ENCODE assay signal across 13 cellular contexts in genomic region chr20:32516985-32517873, GRCh38.
DNase-seq lines count a peak whose midpoint lies in the region; FAIRE-seq and TF ChIP-seq lines count a peak whose summit lies in the region.
"Had no signal": no experiment of that assay in that cellular context is flagged by ENCODE, and none has a peak within 500 bp of the region (broad histone marks: within the 10 kb centered on the region; RNA-seq: fewer than 3 reads in every experiment).

No MANE protein-coding gene starts in this region.

- no peak for TF ChIP-seq POLR2A in H54 (IDR thresholded peaks at IDR 0.05; ENCODE audit: low read depth, low read length)

- H3K4me1 ChIP-seq in kidney (ENCODE audit: control insufficient read depth in 1 of 2, insufficient read depth in 1 of 2, low read depth in 1 of 2, low read length in 2 of 2) (peaks cover 3 to 10% of the 10 kb centered on the region in 2 donors), smooth muscle cell (ENCODE audit: low read depth) (no peaks in the 10 kb centered on the region)

- TF ChIP-seq CTCF in kidney (IDR thresholded peaks at IDR 0.05; ENCODE audit: borderline replicate concordance, extremely low read depth, insufficient read depth) (no peak), smooth muscle cell (IDR thresholded peaks at IDR 0.05; ENCODE audit: borderline replicate concordance, insufficient read depth, poor library complexity, severe bottlenecking) (no peak)

- peaks cover 3% of the 10 kb centered on the region for H4K20me1 ChIP-seq in smooth muscle cell (ENCODE audit: low read depth)

- no peak overlapping the region for H3K4me3 ChIP-seq in kidney (ENCODE audit: low read length in 2 of 2)
- H3K4me3 ChIP-seq in smooth muscle cell, result no peak overlapping the region
- no peak overlapping the region for H3K4me3 ChIP-seq in MG63

- WGBS in smooth muscle cell (ENCODE audit: low lambda C conversion rate), result 59% methylated on average over 14 of the region's 14 CpGs

- H3K9me3 ChIP-seq in kidney (ENCODE audit: control insufficient read depth in 1 of 2, low read length in 2 of 2) (no peaks in the 10 kb centered on the region), smooth muscle cell (replicated peaks; ENCODE audit: low read depth) (no peaks in the 10 kb centered on the region), MG63 (no peaks in the 10 kb centered on the region)

- DNase-seq in NCI-H526 (lab: John Stamatoyannopoulos, UW) (peak; percentile 33 to 37), NCI-H526 treated with DMSO at 0.1 percent for 48 hours (lab: John Stamatoyannopoulos, UW) (no peak), kidney (peak; percentile 68), smooth muscle cell (lab: John Stamatoyannopoulos, UW; ENCODE audit: unreplicated experiment) (no peak), MG63 (no peak), H54 (ENCODE audit: insufficient read length, low spot score) (no peak), T-helper 1 cell (no peak)
- DNase-seq: amniotic stem cell; effector memory CD4-positive, alpha-beta T cell; KBM-7; RPMI8226 had no signal

- H3K36me3 ChIP-seq in kidney (ENCODE audit: control insufficient read depth in 1 of 2, insufficient read depth in 2 of 2, low read length in 2 of 2) (no peaks in the 10 kb centered on the region), smooth muscle cell (ENCODE audit: low read depth) (no peaks in the 10 kb centered on the region), MG63 (no peaks in the 10 kb centered on the region)

- no peak overlapping the region for H3K4me2 ChIP-seq in smooth muscle cell

- H3K27ac ChIP-seq in angular gyrus (ENCODE audit: low read depth, low read length), result peak overlapping the region; percentile 66
- peak overlapping the region in 1 of 2 donors; percentile 43 for H3K27ac ChIP-seq in kidney (ENCODE audit: low read depth in 2 of 2, low read length in 2 of 2)
- H3K27ac ChIP-seq in smooth muscle cell (ENCODE audit: low read depth), result no peak overlapping the region

- no peaks in the 10 kb centered on the region for H3F3A ChIP-seq in smooth muscle cell (ENCODE audit: low read depth)

- peak overlapping the region; percentile 13 for H2AFZ ChIP-seq in smooth muscle cell (ENCODE audit: low read depth)

- FAIRE-seq in kidney (lab: Jason Lieb, UNC) (no peak), H54 (lab: Jason Lieb, UNC) (no peak)
- FAIRE-seq: A204.1 had no signal

- H3K27me3 ChIP-seq in smooth muscle cell (ENCODE audit: low read depth) (no peaks in the 10 kb centered on the region), MG63 (no peaks in the 10 kb centered on the region)

- H3K9ac ChIP-seq in kidney (ENCODE audit: low read length in 2 of 2) (no peak overlapping the region), smooth muscle cell (ENCODE audit: low read depth) (no peak overlapping the region)

- intact Hi-C loops in kidney (cut with DNase I), result no loop called here

- H3K79me2 ChIP-seq in smooth muscle cell (ENCODE audit: low read depth), result no peaks in the 10 kb centered on the region

Comparison
In these comparisons a context has a peak if more than half of its experiments do, and no peak if none do; other contexts are left out.
1. DNase-seq: peak in NCI-H526 (2 of 2) and kidney (single experiment); none in NCI-H526 treated with DMSO at 0.1 percent for 48 hours (single experiment), smooth muscle cell (single experiment), MG63 (single experiment), H54 (single experiment) and T-helper 1 cell (0 of 5).